14 cellular contexts compared by ENCODE assay signal in the genomic region with DNA sequence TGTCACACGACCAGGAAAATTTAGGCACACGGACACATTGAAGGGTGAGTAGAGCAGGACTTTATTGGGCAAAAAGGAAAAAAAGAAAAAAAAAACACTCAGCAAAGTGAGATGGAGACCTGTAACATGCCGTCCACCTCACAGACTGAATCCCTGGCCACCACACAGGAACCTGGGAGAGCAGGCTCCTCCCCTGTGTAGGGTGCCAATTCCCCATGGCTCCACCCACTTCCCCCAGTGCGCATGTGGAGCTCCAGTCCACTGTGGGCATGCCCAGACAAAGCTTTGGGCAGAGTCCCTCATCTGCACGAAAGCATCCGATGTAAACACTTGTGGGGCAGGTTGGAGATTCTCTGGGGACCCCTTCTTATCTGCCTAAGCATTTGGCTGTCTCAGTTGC. TPM values are rescaled to one million over a fixed set of nuclear protein-coding genes. Genes with fewer than 3 reads are reported as not detected.
DNase-seq lines count a peak whose midpoint lies in the region; ATAC-seq and TF ChIP-seq lines count a peak whose summit lies in the region.
"Had no signal": no experiment of that assay in that cellular context is flagged by ENCODE, and none has a peak within 500 bp of the region (broad histone marks: within the 10 kb centered on the region; RNA-seq: fewer than 3 reads in every experiment).

No MANE protein-coding gene starts in this region.

- no peak for TF ChIP-seq POLR2A in heart left ventricle (IDR thresholded peaks at IDR 0.05)
- no peak for TF ChIP-seq POLR2A in body of pancreas (IDR thresholded peaks at IDR 0.05)

- H3K27me3 ChIP-seq in heart left ventricle: no peaks in the 10 kb centered on the region
- H3K27me3 ChIP-seq in body of pancreas: no peaks in the 10 kb centered on the region
- H3K27me3 ChIP-seq in upper lobe of right lung: no peaks in the 10 kb centered on the region
- H3K27me3 ChIP-seq: gastroesophageal sphincter, neural progenitor cell had no signal

- H3K27me3 Mint-ChIP-seq in T-helper 2 cell treated with Interferon-gamma antibody and Interleukin-4, amounts not matched to agents 5 μg/mL and 100 μg/mL, for 36 hours (ENCODE audit: low read depth): no peaks in the 10 kb centered on the region

- no peak overlapping the region for H3K4me3 ChIP-seq in heart left ventricle
- no peak overlapping the region for H3K4me3 ChIP-seq in body of pancreas
- H3K4me3 ChIP-seq in upper lobe of right lung: no peak overlapping the region
- H3K4me3 ChIP-seq: gastroesophageal sphincter, neural progenitor cell, spleen had no signal

- H3K36me3 ChIP-seq in heart left ventricle: no peaks in the 10 kb centered on the region
- no peaks in the 10 kb centered on the region for H3K36me3 ChIP-seq in body of pancreas (replicated peaks in 1 of 2; ENCODE audit: insufficient read depth in 1 of 2, low read depth in 2 of 2)
- H3K36me3 ChIP-seq in upper lobe of right lung: no peaks in the 10 kb centered on the region
- H3K36me3 ChIP-seq: gastroesophageal sphincter, neural progenitor cell, spleen had no signal

- WGBS in heart left ventricle, 4 donors: 61 to 79% (median 68%) methylated on average over 6 of the region's 6 CpGs
- WGBS in body of pancreas, 2 donors: 76 to 80% methylated on average over 6 of the region's 6 CpGs

- intact Hi-C loops in heart left ventricle (cut with DNase I) (no loop called here), left ventricle myocardium superior (cut with micrococcal nuclease) (no loop called here), body of pancreas (cut with DNase I) (no loop called here), upper lobe of right lung (cut with DNase I) (no loop called here)

- peak in 3 of 4 donors; percentile 45 to 62 (median 51) for ATAC-seq in heart left ventricle
- no peak for ATAC-seq in left ventricle myocardium superior
- peak; percentile 56 for ATAC-seq in body of pancreas
- ATAC-seq in upper lobe of right lung: peak; percentile 60
- ATAC-seq: gastroesophageal sphincter had no signal

- H3K4me3 Mint-ChIP-seq in T-helper 2 cell treated with Interferon-gamma antibody and Interleukin-4, amounts not matched to agents 5 μg/mL and 100 μg/mL, for 36 hours: no peak overlapping the region
- H3K4me3 Mint-ChIP-seq: dendritic cell treated with granulocyte-macrophage colony-stimulating factor and Interleukin-4, amounts not matched to agents 40 ng/mL and 50 ng/mL, for 4 days; neural progenitor cell had no signal

- H3K4me1 Mint-ChIP-seq in T-helper 2 cell treated with Interferon-gamma antibody and Interleukin-4, amounts not matched to agents 5 μg/mL and 100 μg/mL, for 36 hours (ENCODE audit: low read depth): no peaks in the 10 kb centered on the region

- H3K27ac ChIP-seq in heart left ventricle (no peak overlapping the region), body of pancreas (no peak overlapping the region), upper lobe of right lung (no peak overlapping the region)
- H3K27ac ChIP-seq: gastroesophageal sphincter, neural progenitor cell, spleen had no signal

- no peaks in the 10 kb centered on the region for H3K36me3 Mint-ChIP-seq in T-helper 2 cell treated with Interferon-gamma antibody and Interleukin-4, amounts not matched to agents 5 μg/mL and 100 μg/mL, for 36 hours (ENCODE audit: low read depth)
- H3K36me3 Mint-ChIP-seq: activated naive CD4-positive, alpha-beta T cell treated with anti-CD3 and anti-CD28 coated beads, Interleukin-2, amount 50 U/mL, for 72 hours; neural progenitor cell had no signal

- H3K27ac Mint-ChIP-seq in T-helper 2 cell treated with Interferon-gamma antibody and Interleukin-4, amounts not matched to agents 5 μg/mL and 100 μg/mL, for 36 hours: no peak overlapping the region
- H3K27ac Mint-ChIP-seq: activated naive CD4-positive, alpha-beta T cell treated with anti-CD3 and anti-CD28 coated beads, Interleukin-2, amount 50 U/mL, for 72 hours; dendritic cell treated with granulocyte-macrophage colony-stimulating factor and Interleukin-4, amounts not matched to agents 40 ng/mL and 50 ng/mL, for 4 days; neural progenitor cell had no signal

- no peaks in the 10 kb centered on the region for H3K4me1 ChIP-seq in heart left ventricle
- H3K4me1 ChIP-seq in body of pancreas: no peaks in the 10 kb centered on the region
- H3K4me1 ChIP-seq in upper lobe of right lung: no peaks in the 10 kb centered on the region
- H3K4me1 ChIP-seq: gastroesophageal sphincter, spleen had no signal

- no peak for TF ChIP-seq CTCF in heart left ventricle (IDR thresholded peaks at IDR 0.05)
- TF ChIP-seq CTCF in body of pancreas (IDR thresholded peaks at IDR 0.05): no peak
- no peak for TF ChIP-seq CTCF in upper lobe of right lung (IDR thresholded peaks at IDR 0.05)

- peak in 1 of 5 donors; percentile 62 for DNase-seq in heart left ventricle
- DNase-seq in left ventricle myocardium superior: no peak
- peak; percentile 77 for DNase-seq in NCI-H1436 treated with DMSO at 0.1 percent for 48 hours (lab: John Stamatoyannopoulos, UW)
- peak in 3 of 4 donors; percentile 31 to 51 (median 41) for DNase-seq in body of pancreas
- no peak for DNase-seq in upper lobe of right lung
- DNase-seq in GM03348 (ENCODE audit: low spot score): no peak
- DNase-seq in T-helper 2 cell treated with Interferon-gamma antibody and Interleukin-4, amounts not matched to agents 5 μg/mL and 100 μg/mL, for 36 hours (ENCODE audit: low spot score): no peak
- no peak for DNase-seq in NCI-H1105 treated with DMSO at 0.1 percent for 48 hours (lab: John Stamatoyannopoulos, UW)
- DNase-seq: activated CD8-positive, alpha-beta memory T cell treated with anti-CD3 and anti-CD28 coated beads for 24 hours; spleen had no signal

- H3K9me3 Mint-ChIP-seq in T-helper 2 cell treated with Interferon-gamma antibody and Interleukin-4, amounts not matched to agents 5 μg/mL and 100 μg/mL, for 36 hours: no peaks in the 10 kb centered on the region
- H3K9me3 Mint-ChIP-seq: activated naive CD4-positive, alpha-beta T cell treated with anti-CD3 and anti-CD28 coated beads, Interleukin-2, amount 50 U/mL, for 72 hours; dendritic cell treated with granulocyte-macrophage colony-stimulating factor and Interleukin-4, amounts not matched to agents 40 ng/mL and 50 ng/mL, for 4 days had no signal

- H3K9me3 ChIP-seq in heart left ventricle (no peaks in the 10 kb centered on the region), body of pancreas (no peaks in the 10 kb centered on the region), upper lobe of right lung (no peaks in the 10 kb centered on the region)
- H3K9me3 ChIP-seq: gastroesophageal sphincter, spleen had no signal

RNA-seq across cellular contexts. Expression of a gene that starts 23.6 kb away (rescaled TPM):
- total RNA-seq in heart left ventricle (10 to 100 TPM; 17.2 to 26.5 (median 24.2) TPM), left ventricle myocardium superior (21.3 TPM), body of pancreas (10 to 100 TPM; 24.1 to 24.4 TPM), upper lobe of right lung (13.6 TPM)
- 10 to 100 TPM in 1 of 2 donors, 1 to 10 TPM in 1; 8.7 to 15.2 TPM for polyA plus RNA-seq in heart left ventricle

Comparison
In these comparisons a context has a peak if more than half of its experiments do, and no peak if none do; other contexts are left out.
1. DNase-seq: peak in NCI-H1436 treated with DMSO at 0.1 percent for 48 hours (single experiment) and body of pancreas (3 of 4); none in left ventricle myocardium superior (single experiment), upper lobe of right lung (single experiment), GM03348 (single experiment), T-helper 2 cell treated with Interferon-gamma antibody and Interleukin-4, amounts not matched to agents 5 μg/mL and 100 μg/mL, for 36 hours (single experiment) and NCI-H1105 treated with DMSO at 0.1 percent for 48 hours (single experiment).